26 cellular contexts compared by ENCODE assay signal in genomic region chr1:178953538-178954207, GRCh38.
DNase-seq lines count a peak whose midpoint lies in the region; ATAC-seq, FAIRE-seq and TF ChIP-seq lines count a peak whose summit lies in the region.
"Had no signal": no experiment of that assay in that cellular context is flagged by ENCODE, and none has a peak within 500 bp of the region (broad histone marks: within the 10 kb centered on the region; RNA-seq: fewer than 3 reads in every experiment).

No MANE protein-coding gene starts in this region.

- H3K4me3 ChIP-seq in psoas muscle = no peak overlapping the region
- H3K4me3 ChIP-seq: coronary artery, upper lobe of right lung had no signal

- no peak for DNase-seq in stimulated activated naive CD8-positive, alpha-beta T cell treated with anti-CD3 and anti-CD28 coated beads, Interleukin-15, Interleukin-2, amounts not matched to agents 100 U/mL and 50 U/mL, for 24 hours
- DNase-seq in stimulated activated naive CD8-positive, alpha-beta T cell treated with anti-CD3 and anti-CD28 coated beads, Interleukin-15, amount 100 ng/mL, for 72 hours = no peak
- DNase-seq in left ventricle myocardium superior (peak; percentile 43), psoas muscle (peak in 1 of 2 donors; percentile 62), RCC 7860 (ENCODE audit: low spot score) (no peak), head of caudate nucleus (no peak)
- no peak for DNase-seq in activated effector memory CD4-positive, alpha-beta T cell treated with anti-CD3 and anti-CD28 coated beads, Interleukin-2, amount 50 U/mL, for 16 hours
- DNase-seq: activated CD4-positive, alpha-beta memory T cell treated with anti-CD3 and anti-CD28 coated beads for 36 hours; activated T-cell treated with anti-CD3 and anti-CD28 coated beads, Interleukin-2, amount 50 U/mL, for 72 hours; C1 segment of cervical spinal cord; H7; NCI-H1417 treated with DMSO at 0.1 percent for 48 hours; NCI-H526 treated with DMSO at 0.1 percent for 48 hours; OCI-M1; upper lobe of right lung; WERI-Rb-1 had no signal

- no peak overlapping the region for H3K4me3 Mint-ChIP-seq in stimulated activated naive CD8-positive, alpha-beta T cell treated with anti-CD3 and anti-CD28 coated beads, Interleukin-15, amount 100 ng/mL, for 72 hours
- H3K4me3 Mint-ChIP-seq: activated CD4-positive, alpha-beta memory T cell treated with anti-CD3 and anti-CD28 coated beads for 36 hours; activated naive CD4-positive, alpha-beta T cell treated with anti-CD3 and anti-CD28 coated beads, Interleukin-2, amount 50 U/mL, for 24 hours; activated T-cell treated with anti-CD3 and anti-CD28 coated beads, Interleukin-2, amount 50 U/mL, for 72 hours; brain; mesothelial cell of epicardium; T-helper 1 cell treated with Interleukin-12 subunit alpha and Interleukin-12 subunit beta and Interleukin-4 antibody, amounts not matched to agents 30 μg/mL and 1 μg/mL, for 36 hours had no signal

- no peaks in the 10 kb centered on the region for H3K36me3 ChIP-seq in psoas muscle (ENCODE audit: insufficient read depth in 1 of 2, low read depth in 1 of 2)
- H3K36me3 ChIP-seq: upper lobe of right lung, WERI-Rb-1 had no signal

- ATAC-seq in stimulated activated naive CD8-positive, alpha-beta T cell treated with anti-CD3 and anti-CD28 coated beads, Interleukin-15, Interleukin-2, amounts not matched to agents 100 U/mL and 50 U/mL, for 24 hours = peak; percentile 19
- ATAC-seq in stimulated activated naive CD8-positive, alpha-beta T cell treated with anti-CD3 and anti-CD28 coated beads, Interleukin-15, amount 100 ng/mL, for 72 hours = no peak
- ATAC-seq in left ventricle myocardium superior (peak; percentile 76), psoas muscle (peak in 3 of 4 donors; percentile 9 to 63 (median 19)), GM21381 (IDR thresholded peaks at IDR 0.05; ENCODE audit: unreplicated experiment) (no peak)
- ATAC-seq: activated T-cell treated with anti-CD3 and anti-CD28 coated beads, Interleukin-2, amount 50 U/mL, for 72 hours; left colon; upper lobe of right lung had no signal

- H3K27me3 ChIP-seq in psoas muscle (ENCODE audit: insufficient read depth in 3 of 3, low read length in 2 of 3) = no peaks in the 10 kb centered on the region
- H3K27me3 ChIP-seq: upper lobe of right lung had no signal

- H3K9me3 Mint-ChIP-seq in stimulated activated naive CD8-positive, alpha-beta T cell treated with anti-CD3 and anti-CD28 coated beads, Interleukin-15, amount 100 ng/mL, for 72 hours = no peaks in the 10 kb centered on the region
- H3K9me3 Mint-ChIP-seq: activated CD4-positive, alpha-beta memory T cell treated with anti-CD3 and anti-CD28 coated beads for 36 hours; activated naive CD4-positive, alpha-beta T cell treated with anti-CD3 and anti-CD28 coated beads, Interleukin-2, amount 50 U/mL, for 24 hours; activated T-cell treated with anti-CD3 and anti-CD28 coated beads, Interleukin-2, amount 50 U/mL, for 72 hours; mesothelial cell of epicardium; T-helper 1 cell treated with Interleukin-12 subunit alpha and Interleukin-12 subunit beta and Interleukin-4 antibody, amounts not matched to agents 30 μg/mL and 1 μg/mL, for 36 hours had no signal

- no peak for TF ChIP-seq CTCF in psoas muscle (IDR thresholded peaks at IDR 0.05)

- H3K27ac Mint-ChIP-seq in stimulated activated naive CD8-positive, alpha-beta T cell treated with anti-CD3 and anti-CD28 coated beads, Interleukin-15, amount 100 ng/mL, for 72 hours = no peak overlapping the region
- H3K27ac Mint-ChIP-seq: activated CD4-positive, alpha-beta memory T cell treated with anti-CD3 and anti-CD28 coated beads for 36 hours; activated naive CD4-positive, alpha-beta T cell treated with anti-CD3 and anti-CD28 coated beads, Interleukin-2, amount 50 U/mL, for 24 hours; activated T-cell treated with anti-CD3 and anti-CD28 coated beads, Interleukin-2, amount 50 U/mL, for 72 hours; mesothelial cell of epicardium; T-helper 1 cell treated with Interleukin-12 subunit alpha and Interleukin-12 subunit beta and Interleukin-4 antibody, amounts not matched to agents 30 μg/mL and 1 μg/mL, for 36 hours had no signal

- no peak overlapping the region for H3K27ac ChIP-seq in psoas muscle
- H3K27ac ChIP-seq: upper lobe of right lung, WERI-Rb-1 had no signal

- H3K9me3 ChIP-seq in psoas muscle = no peaks in the 10 kb centered on the region
- H3K9me3 ChIP-seq: upper lobe of right lung had no signal

- no peaks in the 10 kb centered on the region for H3K4me1 ChIP-seq in psoas muscle
- H3K4me1 ChIP-seq: upper lobe of right lung had no signal

- no peak for FAIRE-seq in RCC 7860 (lab: Jason Lieb, UNC)
- FAIRE-seq: D721Med, frontal cortex, G401.6 had no signal

- H3K4me1 Mint-ChIP-seq in stimulated activated naive CD8-positive, alpha-beta T cell treated with anti-CD3 and anti-CD28 coated beads, Interleukin-15, amount 100 ng/mL, for 72 hours = no peaks in the 10 kb centered on the region
- H3K4me1 Mint-ChIP-seq: activated naive CD4-positive, alpha-beta T cell treated with anti-CD3 and anti-CD28 coated beads, Interleukin-2, amount 50 U/mL, for 24 hours had no signal

- WGBS in psoas muscle, 3 donors = 53 to 65% (median 54%) methylated on average over 15 of the region's 15 CpGs

- intact Hi-C loops in left ventricle myocardium superior (cut with micrococcal nuclease) (no loop called here), psoas muscle (cut with DNase I) (no loop called here), head of caudate nucleus (cut with DNase I) (no loop called here)

- peaks cover 49% of the 10 kb centered on the region for H3K27me3 Mint-ChIP-seq in stimulated activated naive CD8-positive, alpha-beta T cell treated with anti-CD3 and anti-CD28 coated beads, Interleukin-15, amount 100 ng/mL, for 72 hours

Comparison
In these comparisons a context has a peak if more than half of its experiments do, and no peak if none do; other contexts are left out.
1. ATAC-seq: peak in stimulated activated naive CD8-positive, alpha-beta T cell treated with anti-CD3 and anti-CD28 coated beads, Interleukin-15, Interleukin-2, amounts not matched to agents 100 U/mL and 50 U/mL, for 24 hours (single experiment), left ventricle myocardium superior (single experiment) and psoas muscle (3 of 4); none in stimulated activated naive CD8-positive, alpha-beta T cell treated with anti-CD3 and anti-CD28 coated beads, Interleukin-15, amount 100 ng/mL, for 72 hours (single experiment) and GM21381 (single experiment).